8 cellular contexts compared by ENCODE assay signal in genomic region chr3:155554777-155555445, GRCh38.
DNase-seq lines count a peak whose midpoint lies in the region; ATAC-seq and TF ChIP-seq lines count a peak whose summit lies in the region.

No MANE protein-coding gene starts in this region.

- TF ChIP-seq CTCF in foreskin keratinocyte (conservative IDR thresholded peaks at IDR 0.05) = no peak
- TF ChIP-seq CTCF in foreskin fibroblast (IDR thresholded peaks at IDR 0.05; ENCODE audit: low read depth, low read length) = no peak

- no peaks in the 10 kb centered on the region for H3K36me3 ChIP-seq in CD8-positive, alpha-beta memory T cell (ENCODE audit: insufficient read depth, low read length)

- no peaks in the 10 kb centered on the region for H3K27me3 Mint-ChIP-seq in CD8-positive, alpha-beta memory T cell
- H3K27me3 Mint-ChIP-seq in activated CD4-positive, alpha-beta memory T cell treated with anti-CD3 and anti-CD28 coated beads, Interleukin-2, amount 10 ng/mL, durations not matched to agents 7 days and 5 days = no peaks in the 10 kb centered on the region

- no peaks in the 10 kb centered on the region for H3K9me3 Mint-ChIP-seq in CD8-positive, alpha-beta memory T cell
- no peaks in the 10 kb centered on the region for H3K9me3 Mint-ChIP-seq in activated CD4-positive, alpha-beta memory T cell treated with anti-CD3 and anti-CD28 coated beads, Interleukin-2, amount 10 ng/mL, durations not matched to agents 7 days and 5 days

- CTCF ChIA-PET in CD8-positive, alpha-beta memory T cell (lab: Charles Lee) = no interaction called here
- CTCF ChIA-PET in activated CD4-positive, alpha-beta memory T cell treated with anti-CD3 and anti-CD28 coated beads, Interleukin-2, amount 10 ng/mL, durations not matched to agents 7 days and 5 days (lab: Charles Lee) = no interaction called here

- H3K4me1 Mint-ChIP-seq in CD8-positive, alpha-beta memory T cell = peaks cover 0 to 6% (median 4%) of the 10 kb centered on the region in 3 donors
- H3K4me1 Mint-ChIP-seq in activated CD4-positive, alpha-beta memory T cell treated with anti-CD3 and anti-CD28 coated beads, Interleukin-2, amount 10 ng/mL, durations not matched to agents 7 days and 5 days = peaks cover 21% of the 10 kb centered on the region

- peak; percentile 73 for ATAC-seq in GM21515 (IDR thresholded peaks at IDR 0.05; ENCODE audit: unreplicated experiment)
- ATAC-seq in HG03520 (IDR thresholded peaks at IDR 0.05; ENCODE audit: unreplicated experiment) = peak; percentile 71
- peak; percentile 20 for ATAC-seq in foreskin keratinocyte

- POLR2A ChIA-PET in CD8-positive, alpha-beta memory T cell (lab: Charles Lee) = no interaction called here
- POLR2A ChIA-PET in activated CD4-positive, alpha-beta memory T cell treated with anti-CD3 and anti-CD28 coated beads, Interleukin-2, amount 10 ng/mL, durations not matched to agents 7 days and 5 days (lab: Charles Lee) = no interaction called here

- DNase-seq in GDM1 (lab: John Stamatoyannopoulos, UW) (peak; percentile 88), foreskin keratinocyte (no peak), activated gamma-delta T cell treated with Interleukin-2 at 50 U/mL for 16 hours (no peak), foreskin fibroblast (no peak)
- DNase-seq in CD8-positive, alpha-beta memory T cell = no peak
- DNase-seq in activated CD4-positive, alpha-beta memory T cell treated with anti-CD3 and anti-CD28 coated beads, Interleukin-2, amount 10 ng/mL, durations not matched to agents 7 days and 5 days = no peak

- no peaks in the 10 kb centered on the region for H3K9me3 ChIP-seq in CD8-positive, alpha-beta memory T cell (ENCODE audit: low read length)

- no peaks in the 10 kb centered on the region for H3K4me1 ChIP-seq in foreskin keratinocyte
- peaks cover 5% of the 10 kb centered on the region for H3K4me1 ChIP-seq in CD8-positive, alpha-beta memory T cell (ENCODE audit: insufficient read depth, low read length)

- no peak overlapping the region for H3K27ac ChIP-seq in foreskin keratinocyte
- H3K27ac ChIP-seq in CD8-positive, alpha-beta memory T cell (ENCODE audit: low read depth, low read length) = no peak overlapping the region

- H3K36me3 Mint-ChIP-seq in CD8-positive, alpha-beta memory T cell = no peaks in the 10 kb centered on the region
- H3K36me3 Mint-ChIP-seq in activated CD4-positive, alpha-beta memory T cell treated with anti-CD3 and anti-CD28 coated beads, Interleukin-2, amount 10 ng/mL, durations not matched to agents 7 days and 5 days (ENCODE audit: low read depth) = no peaks in the 10 kb centered on the region

- no peak overlapping the region for H3K27ac Mint-ChIP-seq in CD8-positive, alpha-beta memory T cell
- no peak overlapping the region for H3K27ac Mint-ChIP-seq in activated CD4-positive, alpha-beta memory T cell treated with anti-CD3 and anti-CD28 coated beads, Interleukin-2, amount 10 ng/mL, durations not matched to agents 7 days and 5 days

- H3K27me3 ChIP-seq in foreskin keratinocyte = no peaks in the 10 kb centered on the region
- H3K27me3 ChIP-seq in CD8-positive, alpha-beta memory T cell (ENCODE audit: insufficient read depth, low read length, poor library complexity, severe bottlenecking) = no peaks in the 10 kb centered on the region

- H3K4me3 Mint-ChIP-seq in CD8-positive, alpha-beta memory T cell = no peak overlapping the region
- H3K4me3 Mint-ChIP-seq in activated CD4-positive, alpha-beta memory T cell treated with anti-CD3 and anti-CD28 coated beads, Interleukin-2, amount 10 ng/mL, durations not matched to agents 7 days and 5 days = no peak overlapping the region

- H3K4me3 ChIP-seq in CD8-positive, alpha-beta memory T cell (ENCODE audit: low read length) = no peak overlapping the region
- H3K4me3 ChIP-seq in foreskin fibroblast (ENCODE audit: low read depth in 1 of 2, low read length in 2 of 2) = no peak overlapping the region

Comparison
In these comparisons a context has a peak if more than half of its experiments do, and no peak if none do; other contexts are left out.
1. ATAC-seq: peak in every context shown above with its lines; median percentile 73 in GM21515; 71 in HG03520; 20 in foreskin keratinocyte.